ENCODE assay signal across 1 cellular context in genomic region chr10:89701238-89702120, GRCh38.
A peak's percentile ranks its signal among the peaks of the same experiment; 100 is the strongest.
TF ChIP-seq lines count a peak whose summit lies in the region.

A gene with protein sequence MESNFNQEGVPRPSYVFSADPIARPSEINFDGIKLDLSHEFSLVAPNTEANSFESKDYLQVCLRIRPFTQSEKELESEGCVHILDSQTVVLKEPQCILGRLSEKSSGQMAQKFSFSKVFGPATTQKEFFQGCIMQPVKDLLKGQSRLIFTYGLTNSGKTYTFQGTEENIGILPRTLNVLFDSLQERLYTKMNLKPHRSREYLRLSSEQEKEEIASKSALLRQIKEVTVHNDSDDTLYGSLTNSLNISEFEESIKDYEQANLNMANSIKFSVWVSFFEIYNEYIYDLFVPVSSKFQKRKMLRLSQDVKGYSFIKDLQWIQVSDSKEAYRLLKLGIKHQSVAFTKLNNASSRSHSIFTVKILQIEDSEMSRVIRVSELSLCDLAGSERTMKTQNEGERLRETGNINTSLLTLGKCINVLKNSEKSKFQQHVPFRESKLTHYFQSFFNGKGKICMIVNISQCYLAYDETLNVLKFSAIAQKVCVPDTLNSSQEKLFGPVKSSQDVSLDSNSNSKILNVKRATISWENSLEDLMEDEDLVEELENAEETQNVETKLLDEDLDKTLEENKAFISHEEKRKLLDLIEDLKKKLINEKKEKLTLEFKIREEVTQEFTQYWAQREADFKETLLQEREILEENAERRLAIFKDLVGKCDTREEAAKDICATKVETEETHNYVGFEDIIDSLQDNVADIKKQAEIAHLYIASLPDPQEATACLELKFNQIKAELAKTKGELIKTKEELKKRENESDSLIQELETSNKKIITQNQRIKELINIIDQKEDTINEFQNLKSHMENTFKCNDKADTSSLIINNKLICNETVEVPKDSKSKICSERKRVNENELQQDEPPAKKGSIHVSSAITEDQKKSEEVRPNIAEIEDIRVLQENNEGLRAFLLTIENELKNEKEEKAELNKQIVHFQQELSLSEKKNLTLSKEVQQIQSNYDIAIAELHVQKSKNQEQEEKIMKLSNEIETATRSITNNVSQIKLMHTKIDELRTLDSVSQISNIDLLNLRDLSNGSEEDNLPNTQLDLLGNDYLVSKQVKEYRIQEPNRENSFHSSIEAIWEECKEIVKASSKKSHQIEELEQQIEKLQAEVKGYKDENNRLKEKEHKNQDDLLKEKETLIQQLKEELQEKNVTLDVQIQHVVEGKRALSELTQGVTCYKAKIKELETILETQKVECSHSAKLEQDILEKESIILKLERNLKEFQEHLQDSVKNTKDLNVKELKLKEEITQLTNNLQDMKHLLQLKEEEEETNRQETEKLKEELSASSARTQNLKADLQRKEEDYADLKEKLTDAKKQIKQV (N-terminal part only) (plus strand): TSS chr10:89701590. CDS start chr10:89705295, 3,705 bp downstream.

TF ChIP-seq in HCT116, 20 proteins besides CTCF, POLR2A, EP300 and RAD21 (continued from another document):
- TF ChIP-seq ZBTB33 (IDR thresholded peaks at IDR 0.05; ENCODE audit: extremely low read depth, insufficient replicate concordance, low read length): peak; percentile 58
- TF ChIP-seq SRF (IDR thresholded peaks at IDR 0.05; ENCODE audit: low read depth): no peak; the same call in 1 of the 2 replicates
- no peak for TF ChIP-seq EZH2 (IDR thresholded peaks at IDR 0.05)
- no peak for TF ChIP-seq REST (IDR thresholded peaks at IDR 0.05; ENCODE audit: low read depth)
- peak; percentile 30; the same call in 1 of the 2 replicates for TF ChIP-seq JUND (IDR thresholded peaks at IDR 0.05)
- TF ChIP-seq CBX3 (IDR thresholded peaks at IDR 0.05; ENCODE audit: low read depth): peak; percentile 87
- peak; percentile 91 for TF ChIP-seq POLR2AphosphoS5 (IDR thresholded peaks at IDR 0.05; ENCODE audit: low read depth, low read length)
- 0 out of 2 replicates have a peak, but pooled peaks have one; percentile 26 for TF ChIP-seq ZFX (IDR thresholded peaks at IDR 0.05)
- TF ChIP-seq ELF1 (IDR thresholded peaks at IDR 0.05; ENCODE audit: borderline replicate concordance, low read depth): 0 out of 2 replicates have a peak, but pooled peaks have one; percentile 40
